ENCODE assay signal across 18 cellular contexts in genomic region chr12:5620896-5621295, GRCh38.
DNase-seq lines count a peak whose midpoint lies in the region; ATAC-seq, FAIRE-seq and TF ChIP-seq lines count a peak whose summit lies in the region.
"Had no signal": no experiment of that assay in that cellular context is flagged by ENCODE, and none has a peak within 500 bp of the region (broad histone marks: within the 10 kb centered on the region; RNA-seq: fewer than 3 reads in every experiment).

No MANE protein-coding gene starts in this region.

- no peaks in the 10 kb centered on the region for H3K79me2 ChIP-seq in MM.1S (ENCODE audit: low read length)

- H2AFZ ChIP-seq in MM.1S (ENCODE audit: low read length): no peak overlapping the region
- H2AFZ ChIP-seq: GM23338 had no signal

- no peaks in the 10 kb centered on the region for H3K27me3 ChIP-seq in MM.1S (replicated peaks; ENCODE audit: insufficient read depth, low read length)

- H3K27ac ChIP-seq in MM.1S (ENCODE audit: low read length): no peak overlapping the region

- no peak for ATAC-seq in activated T-helper 17 cell treated with anti-CD3 and anti-CD28 coated beads, Interleukin-2, amount 50 U/mL, for 72 hours (replicated peaks)
- ATAC-seq in GM19023 (IDR thresholded peaks at IDR 0.05; ENCODE audit: unreplicated experiment): no peak
- ATAC-seq: GM23338 had no signal

- no peak for FAIRE-seq in urothelium cell line (lab: Jason Lieb, UNC)
- FAIRE-seq: GM12892, GM19239 had no signal

- H3K4me2 ChIP-seq in MM.1S (ENCODE audit: low read depth, low read length): no peak overlapping the region
- H3K4me2 ChIP-seq: GM23338 had no signal

- no peaks in the 10 kb centered on the region for H4K20me1 ChIP-seq in MM.1S (ENCODE audit: insufficient read depth, low read length)

- DNase-seq in MM.1S (peak; percentile 28), RPMI8226 (peak; percentile 34), islet precursor cell (peak; percentile 41), urothelium cell line (ENCODE audit: low spot score) (no peak)
- DNase-seq: C1 segment of cervical spinal cord; Calu3; CD4-positive, alpha-beta memory T cell; COR-L47; DMS53; DMS79 treated with DMSO at 0.1 percent for 48 hours; GF-D8; HFFc6 had no signal

- H3K9me3 Mint-ChIP-seq in activated T-helper 17 cell treated with anti-CD3 and anti-CD28 coated beads, Interleukin-2, amount 50 U/mL, for 72 hours: no peaks in the 10 kb centered on the region
- H3K9me3 Mint-ChIP-seq: GM23338 had no signal

- H3K4me1 ChIP-seq in MM.1S (ENCODE audit: low read length): no peaks in the 10 kb centered on the region
- H3K4me1 ChIP-seq: HAP-1 had no signal

- no peaks in the 10 kb centered on the region for H3K36me3 ChIP-seq in MM.1S (replicated peaks; ENCODE audit: insufficient read depth, low read length)
- H3K36me3 ChIP-seq: HAP-1 had no signal

- H3K9me3 ChIP-seq in MM.1S (replicated peaks; ENCODE audit: insufficient read depth, low read length): no peaks in the 10 kb centered on the region
- H3K9me3 ChIP-seq: HAP-1 had no signal

- no peaks in the 10 kb centered on the region for H3F3A ChIP-seq in MM.1S (ENCODE audit: insufficient read depth, low read length)

- peaks cover 4% of the 10 kb centered on the region for H3K4me1 Mint-ChIP-seq in activated T-helper 17 cell treated with anti-CD3 and anti-CD28 coated beads, Interleukin-2, amount 50 U/mL, for 72 hours
- H3K4me1 Mint-ChIP-seq: CD4-positive, alpha-beta memory T cell had no signal

- H3K9me2 ChIP-seq in MM.1S (replicated peaks; ENCODE audit: insufficient read depth, low read length): no peaks in the 10 kb centered on the region

- TF ChIP-seq CTCF in MM.1S (IDR thresholded peaks at IDR 0.05; ENCODE audit: low read length): no peak

- H3K9ac ChIP-seq in MM.1S (ENCODE audit: low read length): no peak overlapping the region

- no peak overlapping the region for H3K4me3 ChIP-seq in MM.1S (ENCODE audit: low read length)
- H3K4me3 ChIP-seq: GM23338, HAP-1 had no signal

- no peak overlapping the region for H3K4me3 Mint-ChIP-seq in activated T-helper 17 cell treated with anti-CD3 and anti-CD28 coated beads, Interleukin-2, amount 50 U/mL, for 72 hours
- H3K4me3 Mint-ChIP-seq: CD4-positive, alpha-beta memory T cell; GM23338; HFFc6 had no signal

- H3K27me3 Mint-ChIP-seq in activated T-helper 17 cell treated with anti-CD3 and anti-CD28 coated beads, Interleukin-2, amount 50 U/mL, for 72 hours: peaks cover 23% of the 10 kb centered on the region

- H3K36me3 Mint-ChIP-seq in activated T-helper 17 cell treated with anti-CD3 and anti-CD28 coated beads, Interleukin-2, amount 50 U/mL, for 72 hours (ENCODE audit: low read depth): no peaks in the 10 kb centered on the region
- H3K36me3 Mint-ChIP-seq: CD4-positive, alpha-beta memory T cell had no signal

- H3K27ac Mint-ChIP-seq in activated T-helper 17 cell treated with anti-CD3 and anti-CD28 coated beads, Interleukin-2, amount 50 U/mL, for 72 hours: no peak overlapping the region
- H3K27ac Mint-ChIP-seq: CD4-positive, alpha-beta memory T cell; GM23338; HFFc6 had no signal
